Comparison of ENCODE assay signal across 8 cellular contexts in the genomic region with DNA sequence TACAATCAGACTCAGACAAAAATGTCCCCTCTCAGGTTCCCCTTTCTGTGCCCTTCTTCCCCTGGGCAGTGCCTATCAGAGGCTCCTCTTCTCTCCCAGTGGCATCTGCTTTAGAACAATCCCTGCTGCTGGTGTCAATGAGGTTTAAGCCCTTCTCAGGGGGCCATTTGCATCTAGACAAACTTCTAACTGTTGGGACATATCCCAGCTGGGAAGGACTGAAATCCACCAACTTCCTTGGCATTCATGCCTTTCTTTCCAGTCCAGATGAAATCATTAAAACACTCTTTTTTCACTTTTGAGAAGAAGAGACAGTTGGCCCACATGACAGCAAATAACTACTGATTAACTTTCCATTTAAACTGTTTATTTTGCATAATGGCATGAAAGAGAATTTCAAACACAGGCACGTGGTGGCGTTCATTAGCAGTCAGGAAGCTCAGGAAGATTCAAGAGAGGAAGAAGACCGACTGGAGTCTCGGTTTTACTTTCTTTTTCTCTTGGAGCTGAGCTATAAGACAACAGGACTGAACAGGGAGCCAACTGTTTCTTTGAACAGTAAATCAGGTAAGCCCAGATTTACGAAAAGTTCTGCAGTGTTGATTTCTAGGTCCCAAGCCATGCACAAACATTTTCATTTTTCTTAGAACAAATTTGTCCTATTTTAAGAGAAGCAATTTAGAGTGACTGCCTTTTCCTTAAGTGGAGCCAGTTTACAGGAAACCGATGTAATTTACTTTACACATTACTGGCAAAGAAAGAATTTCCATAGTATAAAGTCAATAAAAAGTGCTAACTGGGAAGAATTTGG. TPM values are rescaled to one million over a fixed set of nuclear protein-coding genes. Genes with fewer than 3 reads are reported as not detected.
DNase-seq lines count a peak whose midpoint lies in the region; ATAC-seq lines count a peak whose summit lies in the region.

Gene GIMAP2, plus strand, starts transcription at position 488 of the 811 bp plus-strand sequence. CDS start 1,354 bp downstream, outside the sequence.

- H3K27ac ChIP-seq in muscle layer of duodenum (ENCODE audit: low read length) = peak within 1 kb of the TSS; percentile 97

- H3K4me1 ChIP-seq in muscle layer of duodenum (ENCODE audit: control insufficient read depth in 1 of 2, insufficient read depth in 2 of 2, low read length in 2 of 2) = peaks cover 0 to 5% of the 10 kb centered on the region in 2 donors

- H3K9me3 ChIP-seq in muscle layer of duodenum (ENCODE audit: control insufficient read depth in 1 of 2, low read length in 2 of 2) = no peaks in the 10 kb centered on the region

- DNase-seq in Ammon's horn (ENCODE audit: low spot score) (peak; percentile 52), RPMI7951 (ENCODE audit: low read depth) (peak; percentile 74), dermis blood vessel endothelial cell (peak; percentile 76), NCI-H2029 treated with DMSO at 0.1 percent for 48 hours (lab: John Stamatoyannopoulos, UW) (no peak)
- no peak for DNase-seq in effector CD8-positive, alpha-beta T cell (lab: John Stamatoyannopoulos, UW)

- peak; percentile 79 for ATAC-seq in GM18519 (IDR thresholded peaks at IDR 0.05; ENCODE audit: low FRiP score, unreplicated experiment)
- ATAC-seq in HG02981 (IDR thresholded peaks at IDR 0.05; ENCODE audit: unreplicated experiment) = peak; percentile 96

- H3K27me3 ChIP-seq in muscle layer of duodenum (ENCODE audit: low read depth, low read length) = no peaks in the 10 kb centered on the region

- peak within 1 kb of the TSS; percentile 60 to 75 for H3K4me3 ChIP-seq in muscle layer of duodenum (ENCODE audit: low read depth in 1 of 2, low read length in 2 of 2)

- peaks cover 6% of the 10 kb centered on the region in 2 donors for H3K36me3 ChIP-seq in muscle layer of duodenum (ENCODE audit: control insufficient read depth in 1 of 2, insufficient read depth in 2 of 2, low read length in 2 of 2)

RNA-seq across cellular contexts. Expression of gene GIMAP2, which starts in this region (rescaled TPM):
- total RNA-seq in RPMI7951 (2014; rRNA removed; shearing (Covaris generic)) = 9.1 and 11.5 TPM in 2 replicates
- 75.9 and 87.0 TPM in 2 replicates for total RNA-seq in dermis blood vessel endothelial cell

Comparison
In these comparisons a context has a peak if more than half of its experiments do, and no peak if none do; other contexts are left out.
1. DNase-seq: peak in Ammon's horn (single experiment), RPMI7951 (single experiment) and dermis blood vessel endothelial cell (single experiment); none in NCI-H2029 treated with DMSO at 0.1 percent for 48 hours (single experiment) and effector CD8-positive, alpha-beta T cell (single experiment).